1 cellular context compared by ENCODE assay signal in genomic region chr15:78047631-78048409, GRCh38.
TF ChIP-seq lines count a peak whose summit lies in the region.

No MANE protein-coding gene starts in this region.

TF ChIP-seq in WTC11, 78 proteins besides CTCF, POLR2A, EP300 and RAD21 (continued from another document):
- TF ChIP-seq, protein P1, sequence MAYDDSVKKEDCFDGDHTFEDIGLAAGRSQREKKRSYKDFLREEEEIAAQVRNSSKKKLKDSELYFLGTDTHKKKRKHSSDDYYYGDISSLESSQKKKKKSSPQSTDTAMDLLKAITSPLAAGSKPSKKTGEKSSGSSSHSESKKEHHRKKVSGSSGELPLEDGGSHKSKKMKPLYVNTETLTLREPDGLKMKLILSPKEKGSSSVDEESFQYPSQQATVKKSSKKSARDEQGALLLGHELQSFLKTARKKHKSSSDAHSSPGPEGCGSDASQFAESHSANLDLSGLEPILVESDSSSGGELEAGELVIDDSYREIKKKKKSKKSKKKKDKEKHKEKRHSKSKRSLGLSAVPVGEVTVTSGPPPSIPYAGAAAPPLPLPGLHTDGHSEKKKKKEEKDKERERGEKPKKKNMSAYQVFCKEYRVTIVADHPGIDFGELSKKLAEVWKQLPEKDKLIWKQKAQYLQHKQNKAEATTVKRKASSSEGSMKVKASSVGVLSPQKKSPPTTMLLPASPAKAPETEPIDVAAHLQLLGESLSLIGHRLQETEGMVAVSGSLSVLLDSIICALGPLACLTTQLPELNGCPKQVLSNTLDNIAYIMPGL (CRISPR knock-in tag; IDR thresholded peaks at IDR 0.05), result no peak
- TF ChIP-seq ZNF138 (CRISPR knock-in tag; conservative IDR thresholded peaks at IDR 0.05), result no peak
- no peak for TF ChIP-seq CREB1 (CRISPR knock-in tag; IDR thresholded peaks at IDR 0.05)
- TF ChIP-seq GRHL2 (CRISPR knock-in tag; IDR thresholded peaks at IDR 0.05; ENCODE audit: insufficient replicate concordance, severe bottlenecking), result no peak
- TF ChIP-seq ZNF219 (CRISPR knock-in tag; IDR thresholded peaks at IDR 0.05; ENCODE audit: borderline replicate concordance), result no peak
